In the genomic region with DNA sequence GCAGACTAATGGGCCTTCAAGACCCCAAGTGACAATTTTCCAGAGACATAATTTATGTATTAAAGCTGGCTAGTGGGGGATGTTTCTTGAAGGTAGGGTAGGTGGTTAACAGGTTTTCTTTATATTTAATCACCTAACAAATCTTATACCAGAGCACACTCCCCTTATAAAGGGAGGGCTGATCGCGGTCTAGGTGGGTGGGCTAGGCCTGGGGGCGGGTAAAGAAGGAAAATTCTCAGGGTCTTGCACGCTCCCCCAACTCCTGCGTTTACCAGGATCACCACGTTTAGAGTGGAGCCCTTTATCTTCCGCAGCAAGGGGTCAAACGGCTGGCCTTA, we compare ENCODE assay signal across 8 cellular contexts. TPM values are rescaled to one million over a fixed set of nuclear protein-coding genes. Genes with fewer than 3 reads are reported as not detected.
DNase-seq lines count a peak whose midpoint lies in the region; ATAC-seq and TF ChIP-seq lines count a peak whose summit lies in the region.

No MANE protein-coding gene starts in this region.

- ATAC-seq in GM18511 (IDR thresholded peaks at IDR 0.05; ENCODE audit: unreplicated experiment): peak; percentile 13
- ATAC-seq in GM19035 (IDR thresholded peaks at IDR 0.05; ENCODE audit: unreplicated experiment): no peak
- ATAC-seq in GM19397 (IDR thresholded peaks at IDR 0.05; ENCODE audit: unreplicated experiment): no peak
- ATAC-seq in HG02970 (IDR thresholded peaks at IDR 0.05; ENCODE audit: low FRiP score, unreplicated experiment): no peak
- ATAC-seq in GM19324 (IDR thresholded peaks at IDR 0.05; ENCODE audit: low FRiP score, unreplicated experiment): no peak

- H3K4me3 ChIP-seq in fibroblast of lung (replicated peaks in 1 of 4; ENCODE audit: control extremely low read depth in 1 of 4, insufficient read depth in 1 of 4, low read depth in 3 of 4, low read length in 4 of 4) (peak overlapping the region; percentile 6 to 72 (median 54)), rectal smooth muscle tissue (ENCODE audit: low read length) (peak overlapping the region; percentile 66)

- TF ChIP-seq CTCF in fibroblast of lung (conservative IDR thresholded peaks at IDR 0.05 in 1 of 2, IDR thresholded peaks at IDR 0.05 in 1 of 2; ENCODE audit: low read depth in 1 of 2, low read length in 2 of 2): no peak

- no peaks in the 10 kb centered on the region for H3K79me2 ChIP-seq in fibroblast of lung (ENCODE audit: control insufficient read depth, insufficient read depth, low read length)

- peak; percentile 53; the same call in 1 of the 2 replicates for TF ChIP-seq POLR2A in Raji (IDR thresholded peaks at IDR 0.05; ENCODE audit: insufficient read depth, low read depth, low read length)

- no peak for DNase-seq in fibroblast of lung (ENCODE audit: low read depth in 2 of 2)

- H3K27ac ChIP-seq in fibroblast of lung (ENCODE audit: insufficient read depth, low read length): no peak overlapping the region
- H3K27ac ChIP-seq in rectal smooth muscle tissue (ENCODE audit: low read depth, low read length): no peak overlapping the region

- no peaks in the 10 kb centered on the region for H3K9me3 ChIP-seq in fibroblast of lung (ENCODE audit: control insufficient read depth, insufficient read depth, low read depth, low read length)

- H3K9ac ChIP-seq in fibroblast of lung (ENCODE audit: insufficient read depth, low read length) (peak overlapping the region; percentile 17), rectal smooth muscle tissue (ENCODE audit: low read length) (no peak overlapping the region)

- peak overlapping the region; percentile 77 for H3K4me2 ChIP-seq in fibroblast of lung (ENCODE audit: extremely low read depth, insufficient read depth, low read length)

- H3K27me3 ChIP-seq in fibroblast of lung (ENCODE audit: control insufficient read depth, insufficient read depth, low read length) (peaks cover 2% of the 10 kb centered on the region), rectal smooth muscle tissue (ENCODE audit: control insufficient read depth, insufficient read depth, low read length) (no peaks in the 10 kb centered on the region)

- H3K36me3 ChIP-seq in fibroblast of lung (ENCODE audit: control insufficient read depth, insufficient read depth, low read length): no peaks in the 10 kb centered on the region
- no peaks in the 10 kb centered on the region for H3K36me3 ChIP-seq in rectal smooth muscle tissue (ENCODE audit: control insufficient read depth, insufficient read depth, low read length)

- no peaks in the 10 kb centered on the region for H4K20me1 ChIP-seq in fibroblast of lung (ENCODE audit: control insufficient read depth, extremely low read depth, insufficient read depth, low read length)

- peak overlapping the region; percentile 4 for H2AFZ ChIP-seq in fibroblast of lung (ENCODE audit: low read length)

- H3K4me1 ChIP-seq in fibroblast of lung (ENCODE audit: control insufficient read depth, extremely low read depth, insufficient read depth, low read length) (peaks cover 3% of the 10 kb centered on the region), rectal smooth muscle tissue (ENCODE audit: control insufficient read depth, insufficient read depth, low read length) (no peaks in the 10 kb centered on the region)

RNA-seq across cellular contexts. Expression of a gene that starts 19.9 kb away (rescaled TPM):
- 32.9 and 33.6 TPM in 2 replicates for total RNA-seq in fibroblast of lung
- 19.4 and 29.1 TPM in 2 replicates for polyA plus RNA-seq in fibroblast of lung
- 26.7 and 43.6 TPM in 2 replicates for polyA plus RNA-seq in fibroblast of lung (2012)
- polyA minus RNA-seq in fibroblast of lung (ENCODE audit: low replicate concordance): 27.1 and 36.9 TPM in 2 replicates

RNA-seq across cellular contexts. Expression of a gene that starts 26.0 kb away (rescaled TPM):
- total RNA-seq in fibroblast of lung: 44.9 and 53.3 TPM in 2 replicates
- 31.1 and 36.2 TPM in 2 replicates for polyA plus RNA-seq in fibroblast of lung
- 25.4 and 30.8 TPM in 2 replicates for polyA plus RNA-seq in fibroblast of lung (2012)
- 49.2 and 49.6 TPM in 2 replicates for polyA minus RNA-seq in fibroblast of lung (ENCODE audit: low replicate concordance)

RNA-seq across cellular contexts. Expression of a gene that starts 41.1 kb away (rescaled TPM):
- total RNA-seq in fibroblast of lung: 0.99 and 1.0 TPM in 2 replicates
- polyA plus RNA-seq in fibroblast of lung: 0.11 and 0.16 TPM in 2 replicates
- polyA plus RNA-seq in fibroblast of lung (2012): 0.12 and 0.20 TPM in 2 replicates
- not detected in 2 replicates for polyA minus RNA-seq in fibroblast of lung (ENCODE audit: low replicate concordance)
